Comparison of ENCODE assay signal across 36 cellular contexts in genomic region chr7:121088870-121089269, GRCh38.
"Had no signal": no experiment of that assay in that cellular context is flagged by ENCODE, and none has a peak within 500 bp of the region (broad histone marks: within the 10 kb centered on the region; RNA-seq: fewer than 3 reads in every experiment).

No MANE protein-coding gene starts in this region.

- H3K4me1 ChIP-seq: body of pancreas had no signal

- H3K4me3 ChIP-seq: adrenal gland, body of pancreas, esophagus muscularis mucosa, gastroesophageal sphincter, heart right ventricle had no signal

- H3K36me3 Mint-ChIP-seq: activated CD8-positive, alpha-beta memory T cell treated with anti-CD3 and anti-CD28 coated beads, Interleukin-2, amount 10 ng/mL, durations not matched to agents 7 days and 5 days; activated naive CD4-positive, alpha-beta T cell treated with anti-CD3 and anti-CD28 coated beads, Interleukin-2, amount 50 U/mL, for 24 hours; activated naive CD8-positive, alpha-beta T cell treated with anti-CD3 and anti-CD28 coated beads for 36 hours had no signal

- ATAC-seq: activated CD4-positive, CD25-positive, alpha-beta regulatory T cell treated with anti-CD3 and anti-CD28 coated beads, Interleukin-2, amount 50 U/mL, for 24 hours; activated CD8-positive, alpha-beta memory T cell treated with anti-CD3 and anti-CD28 coated beads, Interleukin-2, amount 10 ng/mL, durations not matched to agents 7 days and 5 days; activated CD8-positive, alpha-beta T cell treated with anti-CD3 and anti-CD28 coated beads, Interleukin-2, amount 10 ng/mL, durations not matched to agents 7 days and 5 days; activated naive CD8-positive, alpha-beta T cell treated with anti-CD3 and anti-CD28 coated beads, Interleukin-2, amount 50 U/mL, for 24 hours; body of pancreas; effector memory CD8-positive, alpha-beta T cell; foreskin keratinocyte; gastroesophageal sphincter; heart right ventricle; T-helper 17 cell had no signal

- H3K36me3 ChIP-seq: adrenal gland, esophagus muscularis mucosa, gastroesophageal sphincter, heart right ventricle, WERI-Rb-1 had no signal

- FAIRE-seq: colon had no signal

- H3K4me1 Mint-ChIP-seq: activated CD8-positive, alpha-beta memory T cell treated with anti-CD3 and anti-CD28 coated beads, Interleukin-2, amount 10 ng/mL, durations not matched to agents 7 days and 5 days; activated naive CD4-positive, alpha-beta T cell treated with anti-CD3 and anti-CD28 coated beads, Interleukin-2, amount 50 U/mL, for 24 hours; activated naive CD8-positive, alpha-beta T cell treated with anti-CD3 and anti-CD28 coated beads for 36 hours; activated naive CD8-positive, alpha-beta T cell treated with anti-CD3 and anti-CD28 coated beads, Interleukin-2, amount 50 U/mL, for 24 hours; T-helper 17 cell had no signal

- H3K27me3 ChIP-seq: adrenal gland, body of pancreas, esophagus muscularis mucosa, foreskin keratinocyte, gastroesophageal sphincter, heart right ventricle had no signal

- H3K4me3 Mint-ChIP-seq: activated B cell treated with CpG ODN at 0.5 μM for 24 hours; activated CD8-positive, alpha-beta memory T cell treated with anti-CD3 and anti-CD28 coated beads, Interleukin-2, amount 10 ng/mL, durations not matched to agents 7 days and 5 days; activated CD8-positive, alpha-beta T cell treated with anti-CD3 and anti-CD28 coated beads, Interleukin-2, amount 10 ng/mL, durations not matched to agents 7 days and 5 days; activated naive CD4-positive, alpha-beta T cell treated with anti-CD3 and anti-CD28 coated beads for 36 hours; activated naive CD4-positive, alpha-beta T cell treated with anti-CD3 and anti-CD28 coated beads, Interleukin-2, amount 50 U/mL, for 24 hours; activated naive CD8-positive, alpha-beta T cell treated with anti-CD3 and anti-CD28 coated beads for 36 hours; activated naive CD8-positive, alpha-beta T cell treated with anti-CD3 and anti-CD28 coated beads, Interleukin-2, amount 50 U/mL, for 24 hours; activated T-helper 1 cell treated with anti-CD3 and anti-CD28 coated beads, Interleukin-12 subunit alpha, Interleukin-12 subunit beta, Interleukin-2, Interleukin-4 antibody, amounts not matched to agents 30 ng/mL and 10 ng/mL and 1 ng/mL, durations not matched to agents 14 hours and 24 hours and 36 hours; effector memory CD8-positive, alpha-beta T cell; T-helper 17 cell; T-helper 2 cell treated with Interferon-gamma antibody and Interleukin-4, amounts not matched to agents 5 μg/mL and 100 μg/mL, for 36 hours had no signal

- DNase-seq: activated B cell treated with CpG ODN at 0.5 μM for 24 hours; activated CD4-positive, alpha-beta T cell treated with anti-CD3 and anti-CD28 coated beads for 48 hours; activated CD4-positive, alpha-beta T cell treated with anti-CD3 and anti-CD28 coated beads, Interleukin-2, amount 50 U/mL, for 1 hour; activated CD4-positive, alpha-beta T cell treated with anti-CD3 and anti-CD28 coated beads, Interleukin-2, amount 50 U/mL, for 48 hours; activated CD8-positive, alpha-beta memory T cell treated with anti-CD3 and anti-CD28 coated beads, Interleukin-2, amount 10 ng/mL, durations not matched to agents 7 days and 5 days; activated CD8-positive, alpha-beta memory T cell treated with anti-CD3 and anti-CD28 coated beads, Interleukin-2, amount 50 U/mL, for 4 hours; activated CD8-positive, alpha-beta T cell treated with anti-CD3 and anti-CD28 coated beads, Interleukin-2, amount 10 ng/mL, durations not matched to agents 7 days and 5 days; activated effector memory CD4-positive, alpha-beta T cell treated with anti-CD3 and anti-CD28 coated beads, Interleukin-2, amount 50 U/mL, for 16 hours; activated naive CD4-positive, alpha-beta T cell treated with anti-CD3 and anti-CD28 coated beads for 36 hours; activated naive CD8-positive, alpha-beta T cell treated with anti-CD3 and anti-CD28 coated beads for 36 hours; activated naive CD8-positive, alpha-beta T cell treated with anti-CD3 and anti-CD28 coated beads, Interleukin-2, amount 50 U/mL, for 24 hours; activated T-cell treated with anti-CD3 and anti-CD28 coated beads, Interleukin-2, amount 50 U/mL, for 1 hour; activated T-cell treated with anti-CD3 and anti-CD28 coated beads, Interleukin-2, amount 50 U/mL, for 48 hours; adrenal gland; amygdala; aorta; body of pancreas; caudate nucleus; cortex of kidney; dermis blood vessel endothelial cell; effector CD4-positive, alpha-beta T cell; effector memory CD8-positive, alpha-beta T cell; erythroblast; foreskin keratinocyte; heart right ventricle; T-helper 17 cell; T1000; WERI-Rb-1 had no signal

- H3K27ac ChIP-seq: adrenal gland, body of pancreas, esophagus muscularis mucosa, foreskin keratinocyte, gastroesophageal sphincter, heart right ventricle, WERI-Rb-1 had no signal

- H3K27me3 Mint-ChIP-seq: activated B cell treated with CpG ODN at 0.5 μM for 24 hours; activated naive CD4-positive, alpha-beta T cell treated with anti-CD3 and anti-CD28 coated beads, Interleukin-2, amount 50 U/mL, for 24 hours; activated naive CD8-positive, alpha-beta T cell treated with anti-CD3 and anti-CD28 coated beads for 36 hours; activated naive CD8-positive, alpha-beta T cell treated with anti-CD3 and anti-CD28 coated beads, Interleukin-2, amount 50 U/mL, for 24 hours had no signal

- H3K9me3 ChIP-seq: adrenal gland, body of pancreas, esophagus muscularis mucosa, gastroesophageal sphincter, heart right ventricle had no signal

- H3K27ac Mint-ChIP-seq: activated B cell treated with CpG ODN at 0.5 μM for 24 hours; activated CD8-positive, alpha-beta memory T cell treated with anti-CD3 and anti-CD28 coated beads, Interleukin-2, amount 10 ng/mL, durations not matched to agents 7 days and 5 days; activated CD8-positive, alpha-beta T cell treated with anti-CD3 and anti-CD28 coated beads, Interleukin-2, amount 10 ng/mL, durations not matched to agents 7 days and 5 days; activated naive CD4-positive, alpha-beta T cell treated with anti-CD3 and anti-CD28 coated beads for 36 hours; activated naive CD4-positive, alpha-beta T cell treated with anti-CD3 and anti-CD28 coated beads, Interleukin-2, amount 50 U/mL, for 24 hours; activated naive CD8-positive, alpha-beta T cell treated with anti-CD3 and anti-CD28 coated beads for 36 hours; activated naive CD8-positive, alpha-beta T cell treated with anti-CD3 and anti-CD28 coated beads, Interleukin-2, amount 50 U/mL, for 24 hours; activated T-helper 1 cell treated with anti-CD3 and anti-CD28 coated beads, Interleukin-12 subunit alpha, Interleukin-12 subunit beta, Interleukin-2, Interleukin-4 antibody, amounts not matched to agents 30 ng/mL and 10 ng/mL and 1 ng/mL, durations not matched to agents 14 hours and 24 hours and 36 hours; activated T-helper 2 cell treated with anti-CD3 and anti-CD28 coated beads, Interferon-gamma antibody, Interleukin-2, Interleukin-4, amounts not matched to agents 10 μg/mL and 5 μg/mL and 100 μg/mL, durations not matched to agents 14 hours and 24 hours and 36 hours; effector memory CD8-positive, alpha-beta T cell; T-helper 17 cell; T-helper 2 cell treated with Interferon-gamma antibody and Interleukin-4, amounts not matched to agents 5 μg/mL and 100 μg/mL, for 36 hours had no signal

- H3K9me3 Mint-ChIP-seq: activated B cell treated with CpG ODN at 0.5 μM for 24 hours; activated naive CD4-positive, alpha-beta T cell treated with anti-CD3 and anti-CD28 coated beads for 36 hours; activated naive CD4-positive, alpha-beta T cell treated with anti-CD3 and anti-CD28 coated beads, Interleukin-2, amount 50 U/mL, for 24 hours; activated naive CD8-positive, alpha-beta T cell treated with anti-CD3 and anti-CD28 coated beads for 36 hours; activated naive CD8-positive, alpha-beta T cell treated with anti-CD3 and anti-CD28 coated beads, Interleukin-2, amount 50 U/mL, for 24 hours; activated T-helper 1 cell treated with anti-CD3 and anti-CD28 coated beads, Interleukin-12 subunit alpha, Interleukin-12 subunit beta, Interleukin-2, Interleukin-4 antibody, amounts not matched to agents 30 ng/mL and 10 ng/mL and 1 ng/mL, durations not matched to agents 14 hours and 24 hours and 36 hours; activated T-helper 2 cell treated with anti-CD3 and anti-CD28 coated beads, Interferon-gamma antibody, Interleukin-2, Interleukin-4, amounts not matched to agents 10 μg/mL and 5 μg/mL and 100 μg/mL, durations not matched to agents 14 hours and 24 hours and 36 hours; effector memory CD8-positive, alpha-beta T cell; T-helper 2 cell treated with Interferon-gamma antibody and Interleukin-4, amounts not matched to agents 5 μg/mL and 100 μg/mL, for 36 hours had no signal
